ENCODE assay signal across 1 cellular context in genomic region chr16:88697831-88698693, GRCh38.
TF ChIP-seq lines count a peak whose summit lies in the region.

No MANE protein-coding gene starts in this region.

TF ChIP-seq in liver, 16 proteins besides CTCF, POLR2A, EP300 and RAD21 (continued from another document):
- no peak for TF ChIP-seq REST (IDR thresholded peaks at IDR 0.05)
- TF ChIP-seq HNF4A (conservative IDR thresholded peaks at IDR 0.05): no peak
